In the genomic region with DNA sequence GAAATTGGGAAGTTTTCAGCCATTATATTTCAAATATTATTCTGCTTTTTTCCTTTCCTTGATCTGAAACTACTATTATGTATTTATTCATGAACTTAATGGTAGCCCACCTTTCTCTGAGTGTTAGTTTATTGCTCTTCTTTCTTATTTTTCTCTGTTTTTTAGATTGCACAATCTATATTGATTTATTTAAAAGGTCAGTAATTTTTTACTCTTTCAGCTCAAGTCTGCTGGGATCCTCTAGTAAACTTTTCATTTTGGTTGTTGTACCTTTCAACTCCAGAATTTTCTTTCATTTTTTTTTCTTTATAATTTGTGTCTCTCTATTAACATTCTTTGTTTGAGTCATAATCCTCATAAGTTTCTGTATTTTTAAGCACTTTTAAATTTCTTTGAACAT, we compare ENCODE assay signal across 27 cellular contexts.
"Had no signal": no experiment of that assay in that cellular context is flagged by ENCODE, and none has a peak within 500 bp of the region (broad histone marks: within the 10 kb centered on the region; RNA-seq: fewer than 3 reads in every experiment).

No MANE protein-coding gene starts in this region.

- H3K27ac ChIP-seq: stomach, suprapubic skin, testis, thoracic aorta, thyroid gland, tibial artery, tibial nerve, transverse colon, upper lobe of left lung, upper lobe of right lung, uterus, vagina had no signal

- H3K4me1 ChIP-seq: stomach, suprapubic skin, testis, thyroid gland, tibial artery, tibial nerve, transverse colon, upper lobe of left lung, upper lobe of right lung, uterus, vagina had no signal

- ATAC-seq: stimulated activated effector memory CD8-positive, alpha-beta T cell treated with anti-CD3 and anti-CD28 coated beads, Interleukin-12 subunit alpha, Interleukin-12 subunit beta, amount 100 ng/mL, for 72 hours; stimulated activated memory B cell treated with anti-CD40 and anti-IgM and Interleukin-4, amounts not matched to agents 10 μg/mL and 1 μg/mL and 100 μg/mL, for 72 hours; stimulated activated naive B cell treated with anti-CD40 and anti-IgM and Interleukin-4, amounts not matched to agents 10 μg/mL and 1 μg/mL and 100 μg/mL, for 72 hours; stimulated activated naive CD8-positive, alpha-beta T cell treated with anti-CD3 and anti-CD28 coated beads, Interleukin-15, amount 100 ng/mL, for 72 hours; stimulated activated naive CD8-positive, alpha-beta T cell treated with anti-CD3 and anti-CD28 coated beads, Interleukin-15, Interleukin-2, amounts not matched to agents 100 U/mL and 50 U/mL, for 24 hours; upper lobe of right lung had no signal

- H3K36me3 ChIP-seq: stomach, suprapubic skin, thoracic aorta, thyroid gland, tibial artery, tibial nerve, transverse colon, upper lobe of left lung, upper lobe of right lung, vagina had no signal

- H3K27me3 ChIP-seq: stomach, suprapubic skin, testis, thyroid gland, tibial artery, tibial nerve, transverse colon, upper lobe of left lung, upper lobe of right lung, uterus, vagina had no signal

- FAIRE-seq: urothelium cell line had no signal

- H3K9me3 ChIP-seq: testis, thyroid gland, upper lobe of right lung, uterus had no signal

- H3K4me3 ChIP-seq: stomach, suprapubic skin, testis, thoracic aorta, thyroid gland, tibial artery, tibial nerve, transverse colon, upper lobe of left lung, upper lobe of right lung, uterus, vagina had no signal

- DNase-seq: stimulated activated CD4-positive, alpha-beta T cell treated with anti-CD3 and anti-CD28 coated beads, Interleukin-2, amount 100 ng/mL, for 48 hours; stimulated activated CD4-positive, alpha-beta T cell treated with anti-CD3 and anti-CD28 coated beads, Interleukin-4, amount 100 ng/mL, for 1 hour; stimulated activated CD4-positive, alpha-beta T cell treated with anti-CD3 and anti-CD28 coated beads, Interleukin-4, amount 100 ng/mL, for 24 hours; stimulated activated CD4-positive, alpha-beta T cell treated with anti-CD3 and anti-CD28 coated beads, Interleukin-4, amount 100 ng/mL, for 4 hours; stimulated activated CD8-positive, alpha-beta memory T cell treated with anti-CD3 and anti-CD28 coated beads, Interleukin-4, amount 100 ng/mL, for 48 hours; stimulated activated naive B cell treated with anti-CD40 and anti-IgM and Interleukin-4, amounts not matched to agents 10 μg/mL and 1 μg/mL and 100 μg/mL, for 72 hours; stimulated activated naive CD4-positive, alpha-beta T cell; stimulated activated naive CD4-positive, alpha-beta T cell treated with Interleukin-2 at 50 U/mL for 16 hours; stimulated activated naive CD8-positive, alpha-beta T cell treated with anti-CD3 and anti-CD28 coated beads, Interleukin-15, amount 100 ng/mL, for 72 hours; stimulated activated naive CD8-positive, alpha-beta T cell treated with anti-CD3 and anti-CD28 coated beads, Interleukin-15, Interleukin-2, amounts not matched to agents 100 U/mL and 50 U/mL, for 24 hours; stomach; substantia nigra; testis; thyroid gland; tibial artery; transverse colon; trophoblast cell; upper lobe of left lung; upper lobe of right lung; uterus had no signal
